ENCODE assay signal across 2 cellular contexts in genomic region chr14:68219407-68219806, GRCh38.
TF ChIP-seq lines count a peak whose summit lies in the region.

No MANE protein-coding gene starts in this region.

TF ChIP-seq in HEK293, 187 proteins besides CTCF, POLR2A, EP300 and RAD21 (continued from another document):
- TF ChIP-seq, protein P1, sequence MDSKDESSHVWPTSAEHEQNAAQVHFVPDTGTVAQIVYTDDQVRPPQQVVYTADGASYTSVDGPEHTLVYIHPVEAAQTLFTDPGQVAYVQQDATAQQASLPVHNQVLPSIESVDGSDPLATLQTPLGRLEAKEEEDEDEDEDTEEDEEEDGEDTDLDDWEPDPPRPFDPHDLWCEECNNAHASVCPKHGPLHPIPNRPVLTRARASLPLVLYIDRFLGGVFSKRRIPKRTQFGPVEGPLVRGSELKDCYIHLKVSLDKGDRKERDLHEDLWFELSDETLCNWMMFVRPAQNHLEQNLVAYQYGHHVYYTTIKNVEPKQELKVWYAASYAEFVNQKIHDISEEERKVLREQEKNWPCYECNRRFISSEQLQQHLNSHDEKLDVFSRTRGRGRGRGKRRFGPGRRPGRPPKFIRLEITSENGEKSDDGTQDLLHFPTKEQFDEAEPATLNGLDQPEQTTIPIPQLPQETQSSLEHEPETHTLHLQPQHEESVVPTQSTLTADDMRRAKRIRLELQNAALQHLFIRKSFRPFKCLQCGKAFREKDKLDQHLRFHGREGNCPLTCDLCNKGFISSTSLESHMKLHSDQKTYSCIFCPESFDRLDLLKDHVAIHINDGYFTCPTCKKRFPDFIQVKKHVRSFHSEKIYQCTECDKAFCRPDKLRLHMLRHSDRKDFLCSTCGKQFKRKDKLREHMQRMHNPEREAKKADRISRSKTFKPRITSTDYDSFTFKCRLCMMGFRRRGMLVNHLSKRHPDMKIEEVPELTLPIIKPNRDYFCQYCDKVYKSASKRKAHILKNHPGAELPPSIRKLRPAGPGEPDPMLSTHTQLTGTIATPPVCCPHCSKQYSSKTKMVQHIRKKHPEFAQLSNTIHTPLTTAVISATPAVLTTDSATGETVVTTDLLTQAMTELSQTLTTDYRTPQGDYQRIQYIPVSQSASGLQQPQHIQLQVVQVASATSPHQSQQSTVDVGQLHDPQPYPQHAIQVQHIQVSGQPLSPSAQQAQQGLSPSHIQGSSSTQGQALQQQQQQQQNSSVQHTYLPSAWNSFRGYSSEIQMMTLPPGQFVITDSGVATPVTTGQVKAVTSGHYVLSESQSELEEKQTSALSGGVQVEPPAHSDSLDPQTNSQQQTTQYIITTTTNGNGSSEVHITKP (tag by site-specific recombination; IDR thresholded peaks at IDR 0.05): no peak
- TF ChIP-seq ZNF121 (tag by site-specific recombination; IDR thresholded peaks at IDR 0.05) (no peak), ZNF629 (tag by site-specific recombination; IDR thresholded peaks at IDR 0.05) (no peak), ZNF335 (tag by site-specific recombination; conservative IDR thresholded peaks at IDR 0.05) (no peak)

TF ChIP-seq in H1, 55 proteins besides CTCF, POLR2A, EP300 and RAD21 (continued from another document):
- TF ChIP-seq, protein P2, sequence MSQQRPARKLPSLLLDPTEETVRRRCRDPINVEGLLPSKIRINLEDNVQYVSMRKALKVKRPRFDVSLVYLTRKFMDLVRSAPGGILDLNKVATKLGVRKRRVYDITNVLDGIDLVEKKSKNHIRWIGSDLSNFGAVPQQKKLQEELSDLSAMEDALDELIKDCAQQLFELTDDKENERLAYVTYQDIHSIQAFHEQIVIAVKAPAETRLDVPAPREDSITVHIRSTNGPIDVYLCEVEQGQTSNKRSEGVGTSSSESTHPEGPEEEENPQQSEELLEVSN (IDR thresholded peaks at IDR 0.05): no peak
- TF ChIP-seq CREB1 (IDR thresholded peaks at IDR 0.05) (no peak), CHD2 (IDR thresholded peaks at IDR 0.05; ENCODE audit: low read length) (no peak), TAF7 (optimal IDR thresholded peaks at IDR 0.05; ENCODE audit: borderline replicate concordance, low read depth, low read length) (no peak)
